Comparison of ENCODE assay signal across 27 cellular contexts in the genomic region with DNA sequence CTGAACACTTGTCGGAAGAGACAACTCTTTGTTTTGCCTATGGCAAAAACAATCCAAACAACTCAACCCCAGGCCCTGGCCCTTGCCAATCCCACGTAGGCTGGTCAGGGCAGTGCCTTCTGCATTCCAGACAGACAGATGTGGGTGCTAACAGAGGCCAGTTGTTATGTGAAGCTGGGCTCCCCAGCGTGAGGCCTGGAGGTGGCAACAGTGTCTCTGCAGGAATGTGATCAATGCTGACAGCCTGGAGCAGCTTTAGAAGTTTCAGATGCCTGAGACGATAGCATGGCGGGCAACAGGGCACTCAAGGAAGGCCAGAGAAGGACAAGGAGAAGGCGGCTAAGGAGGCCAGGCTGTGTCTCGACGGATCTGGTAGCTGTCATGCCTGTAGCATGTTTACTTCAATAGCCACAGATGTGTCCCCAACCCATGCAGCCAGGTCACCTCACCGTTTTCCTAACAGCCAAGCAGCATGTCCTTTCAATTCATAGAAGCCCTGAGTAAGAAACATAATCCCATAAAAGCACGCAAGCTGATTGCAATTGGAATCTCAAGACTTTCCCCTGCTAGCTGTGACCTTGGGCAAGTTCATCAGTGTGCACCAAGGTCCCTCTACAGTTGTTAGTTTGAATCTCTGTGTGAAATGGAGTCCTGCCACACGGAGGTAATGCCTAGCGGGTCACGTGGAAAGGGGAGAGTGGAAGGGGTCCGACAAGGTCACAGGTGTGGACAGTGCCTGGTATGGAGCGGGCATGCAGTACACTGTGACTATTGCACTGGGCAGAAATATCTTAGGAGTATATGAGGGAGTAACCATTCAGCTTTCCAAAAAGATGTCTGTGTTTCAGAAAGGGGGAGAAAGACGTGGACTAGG.
"Had no signal": no experiment of that assay in that cellular context is flagged by ENCODE, and none has a peak within 500 bp of the region (broad histone marks: within the 10 kb centered on the region; RNA-seq: fewer than 3 reads in every experiment).

No MANE protein-coding gene starts in this region.

- H3K9ac ChIP-seq: KMS-11 had no signal

- ATAC-seq: activated CD8-positive, alpha-beta T cell treated with anti-CD3 and anti-CD28 coated beads, Interleukin-2, amount 10 ng/mL, durations not matched to agents 7 days and 5 days; activated naive CD8-positive, alpha-beta T cell treated with anti-CD3 and anti-CD28 coated beads, Interleukin-2, amount 50 U/mL, for 24 hours; SK-N-SH treated with all-trans-retinoic acid at 6 μM for 48 hours; WTC11 had no signal

- H3K27me3 ChIP-seq: ascending aorta, SJSA1 had no signal

- H3K27ac ChIP-seq: ascending aorta, KMS-11, SJSA1 had no signal

- H3K4me3 ChIP-seq: ascending aorta, SJSA1 had no signal

- H3K4me2 ChIP-seq: KMS-11 had no signal

- H3K4me1 ChIP-seq: ascending aorta, SJSA1 had no signal

- H3K9me3 ChIP-seq: ascending aorta, SJSA1 had no signal

- DNase-seq: activated CD4-positive, alpha-beta T cell treated with anti-CD3 and anti-CD28 coated beads for 48 hours; activated CD4-positive, alpha-beta T cell treated with anti-CD3 and anti-CD28 coated beads, Interleukin-2, amount 50 U/mL, for 4 hours; activated CD4-positive, CD25-positive, alpha-beta regulatory T cell treated with anti-CD3 and anti-CD28 coated beads, Interleukin-2, amount 50 U/mL, for 72 hours; activated CD8-positive, alpha-beta memory T cell treated with anti-CD3 and anti-CD28 coated beads, Interleukin-2, amount 50 U/mL, for 48 hours; activated CD8-positive, alpha-beta T cell treated with anti-CD3 and anti-CD28 coated beads, Interleukin-2, amount 10 ng/mL, durations not matched to agents 7 days and 5 days; activated naive CD4-positive, alpha-beta T cell; activated naive CD8-positive, alpha-beta T cell treated with anti-CD3 and anti-CD28 coated beads, Interleukin-2, amount 50 U/mL, for 24 hours; activated T-cell treated with anti-CD3 and anti-CD28 coated beads, Interleukin-2, amount 50 U/mL, for 1 hour; amniotic stem cell; caudate nucleus; NCI-H1092; NCI-H1417 treated with DMSO at 0.1 percent for 48 hours; NCI-H1694; NCI-H2029; NCI-H345; NCI-H510A; NCI-H526 treated with DMSO at 0.1 percent for 48 hours; NCI-H82; Right ventricle myocardium superior; RPMI8226; SW 1271; T-helper 9 cell had no signal
